Comparison of ENCODE assay signal across 2 cellular contexts in genomic region chr1:169534653-169535052, GRCh38.
TF ChIP-seq lines count a peak whose summit lies in the region.

No MANE protein-coding gene starts in this region.

TF ChIP-seq in HEK293, 187 proteins besides CTCF, POLR2A, EP300 and RAD21 (continued from another document):
- TF ChIP-seq ZNF146 (tag by site-specific recombination; IDR thresholded peaks at IDR 0.05): peak; percentile 52; the same call in 1 of the 2 replicates
- TF ChIP-seq ZNF514 (tag by site-specific recombination; IDR thresholded peaks at IDR 0.05): no peak

TF ChIP-seq in K562, 482 proteins besides CTCF, POLR2A, EP300 and RAD21:
- TF ChIP-seq XRCC4 (IDR thresholded peaks at IDR 0.05; ENCODE audit: extremely low read depth, insufficient read depth, insufficient read length): no peak
- TF ChIP-seq ZNF146 (CRISPR knock-in tag; IDR thresholded peaks at IDR 0.05; ENCODE audit: unreplicated experiment): peak; percentile 63
- TF ChIP-seq ZNF140 (CRISPR knock-in tag; IDR thresholded peaks at IDR 0.05): no peak
- TF ChIP-seq ZKSCAN1 (IDR thresholded peaks at IDR 0.05; ENCODE audit: low read depth, low read length): no peak
- TF ChIP-seq RFX7 (CRISPR knock-in tag; IDR thresholded peaks at IDR 0.05): no peak
- no peak for TF ChIP-seq POLR2B (IDR thresholded peaks at IDR 0.05; ENCODE audit: low read depth, partially characterized antibody)
